9 cellular contexts compared by ENCODE assay signal in genomic region chr6:34671362-34671761, GRCh38. TPM values are rescaled to one million over a fixed set of nuclear protein-coding genes. Genes with fewer than 3 reads are reported as not detected.
DNase-seq lines count a peak whose midpoint lies in the region; ATAC-seq and TF ChIP-seq lines count a peak whose summit lies in the region.
"Had no signal": no experiment of that assay in that cellular context is flagged by ENCODE, and none has a peak within 500 bp of the region (broad histone marks: within the 10 kb centered on the region; RNA-seq: fewer than 3 reads in every experiment).

No MANE protein-coding gene starts in this region.

- H4K91ac ChIP-seq in IMR-90 (ENCODE audit: insufficient read depth, low read depth, low read length), result peak overlapping the region; percentile 13; the same call in 1 of the 2 replicates

- ATAC-seq in CD4-positive, alpha-beta T cell (ENCODE audit: poor library complexity), result no peak
- peak; percentile 46 for ATAC-seq in IMR-90 (ENCODE audit: low read depth)
- ATAC-seq in HG03196 (IDR thresholded peaks at IDR 0.05; ENCODE audit: unreplicated experiment), result no peak
- no peak for ATAC-seq in HG02610 (IDR thresholded peaks at IDR 0.05; ENCODE audit: unreplicated experiment)

- peak overlapping the region; percentile 96 for H3K27ac Mint-ChIP-seq in CD4-positive, alpha-beta T cell
- peak overlapping the region; percentile 74 for H3K27ac Mint-ChIP-seq in nephron progenitor cell

- H3K14ac ChIP-seq in IMR-90 (replicated peaks; ENCODE audit: low read depth, low read length), result peak overlapping the region; percentile 61; the same call in 1 of the 2 replicates

- H3K9ac ChIP-seq in IMR-90 (ENCODE audit: low read depth, low read length), result no peak overlapping the region

- in situ Hi-C loops in IMR-90 (cut with MboI; ENCODE audit: low sequenced_read_pairs), result no loop called here

- CTCF ChIA-PET in CD4-positive, alpha-beta T cell (lab: Charles Lee), result no interaction called here
- CTCF ChIA-PET in IMR-90 (lab: Yijun Ruan, JAX), result no interaction called here

- H2AK5ac ChIP-seq in IMR-90 (ENCODE audit: low read depth, low read length), result peak overlapping the region; percentile 62; the same call in 1 of the 2 replicates

- H3K9me1 ChIP-seq in IMR-90 (ENCODE audit: insufficient read depth, low read length), result peaks cover 7% of the 10 kb centered on the region

- H3K4me1 ChIP-seq in IMR-90 (ENCODE audit: control insufficient read depth, insufficient read depth, low read length), result peaks cover 20% of the 10 kb centered on the region

- H3K36me3 Mint-ChIP-seq in CD4-positive, alpha-beta T cell (ENCODE audit: low read depth), result no peaks in the 10 kb centered on the region
- H3K36me3 Mint-ChIP-seq in nephron progenitor cell (ENCODE audit: low read depth), result peaks cover 18% of the 10 kb centered on the region

- H3K9me3 Mint-ChIP-seq in CD4-positive, alpha-beta T cell, result no peaks in the 10 kb centered on the region
- H3K9me3 Mint-ChIP-seq in nephron progenitor cell, result peaks cover 3% of the 10 kb centered on the region

- no peak overlapping the region for H3K23ac ChIP-seq in IMR-90 (ENCODE audit: low read depth, low read length)

- peak overlapping the region in 1 of 2 experiments; percentile 62; a peak in 2 of 4 replicates for H4K8ac ChIP-seq in IMR-90 (ENCODE audit: low read depth in 2 of 2, low read length in 2 of 2)

- 0 out of 2 replicates have a peak overlapping the region, but pooled peaks have one; percentile 64 for H2BK20ac ChIP-seq in IMR-90 (ENCODE audit: low read depth, low read length)

- H3K4ac ChIP-seq in IMR-90 (ENCODE audit: low read depth, low read length), result peak overlapping the region; percentile 67; the same call in 1 of the 2 replicates

- H3K9me3 ChIP-seq in CD4-positive, alpha-beta T cell (ENCODE audit: control insufficient read depth, low read length), result no peaks in the 10 kb centered on the region
- no peaks in the 10 kb centered on the region for H3K9me3 ChIP-seq in IMR-90 (ENCODE audit: control insufficient read depth, insufficient read depth, low read length)

- H2BK5ac ChIP-seq in IMR-90 (ENCODE audit: low read depth, low read length, poor library complexity, severe bottlenecking), result peak overlapping the region; percentile 57

- peak overlapping the region; percentile 81 for H3K27ac ChIP-seq in CD4-positive, alpha-beta T cell (ENCODE audit: low read depth, low read length)
- H3K27ac ChIP-seq in IMR-90 (ENCODE audit: insufficient read depth, low read length), result peak overlapping the region; percentile 78; the same call in 1 of the 2 replicates

- TF ChIP-seq RAD21 in IMR-90 (IDR thresholded peaks at IDR 0.05; ENCODE audit: low read length), result no peak

- TF ChIP-seq CTCF in CD4-positive, alpha-beta T cell (IDR thresholded peaks at IDR 0.05), result no peak
- TF ChIP-seq CTCF in IMR-90 (conservative IDR thresholded peaks at IDR 0.05; ENCODE audit: low read depth, low read length) (no peak), cardiac fibroblast (IDR thresholded peaks at IDR 0.05; ENCODE audit: low read depth, low read length) (no peak), nephron progenitor cell (IDR thresholded peaks at IDR 0.05) (no peak)

- H3K4me1 Mint-ChIP-seq in CD4-positive, alpha-beta T cell (ENCODE audit: low read depth), result peaks cover 76% of the 10 kb centered on the region
- H3K4me1 Mint-ChIP-seq in nephron progenitor cell, result peaks cover 9% of the 10 kb centered on the region

- no peak overlapping the region for H2AFZ ChIP-seq in IMR-90 (replicated peaks; ENCODE audit: low read length, poor library complexity)

- H3K27me3 ChIP-seq in CD4-positive, alpha-beta T cell (ENCODE audit: control insufficient read depth, insufficient read depth, low read length), result no peaks in the 10 kb centered on the region
- no peaks in the 10 kb centered on the region for H3K27me3 ChIP-seq in IMR-90 (ENCODE audit: control insufficient read depth, insufficient read depth, low read length)

- H2BK15ac ChIP-seq in IMR-90 (ENCODE audit: low read depth, low read length), result no peak overlapping the region

- no CpG with 5 or more reads among the region's 1 CpG for WGBS in IMR-90 (ENCODE audit: extremely low coverage in 2 of 2, insufficient read length in 1 of 2), 2 experiments

- 0 out of 2 replicates have a peak overlapping the region, but pooled peaks have one; percentile 23 for H4K5ac ChIP-seq in IMR-90 (ENCODE audit: low read depth, low read length)

- peak overlapping the region; percentile 7; the same call in 1 of the 2 replicates for H3K56ac ChIP-seq in IMR-90 (ENCODE audit: extremely low read depth, insufficient read depth, low read length)

- H2AK9ac ChIP-seq in IMR-90 (replicated peaks; ENCODE audit: low read depth, low read length, poor library complexity), result no peak overlapping the region

- no peaks in the 10 kb centered on the region for H3K36me3 ChIP-seq in IMR-90 (ENCODE audit: control insufficient read depth, insufficient read depth, low read length)

- peak overlapping the region; percentile 26 for H3K4me2 ChIP-seq in IMR-90 (ENCODE audit: low read depth, low read length)

- H3K4me3 ChIP-seq in IMR-90 (ENCODE audit: insufficient read depth, low read depth, low read length), result no peak overlapping the region
- H3K4me3 ChIP-seq in cardiac fibroblast (replicated peaks in 1 of 2; ENCODE audit: low read depth in 2 of 2, low read length in 2 of 2), result no peak overlapping the region

- H3K4me3 Mint-ChIP-seq in CD4-positive, alpha-beta T cell, result peak overlapping the region; percentile 85
- H3K4me3 Mint-ChIP-seq in nephron progenitor cell, result no peak overlapping the region

- POLR2A ChIA-PET in CD4-positive, alpha-beta T cell (lab: Charles Lee), result interaction anchor here (1.1 to 5.3 kb wide), 4 partner anchors 15 to 216 kb away, joined by 6 to 69 read pairs (median 27); partner anchors contain the start of genes ILRUN, SNRPC and TAF11
- POLR2A ChIA-PET in IMR-90 (lab: Charles Lee; ENCODE audit: unreplicated experiment), result no interaction called here

- no peak for DNase-seq in CD4-positive, alpha-beta T cell
- peak; percentile 41 for DNase-seq in IMR-90
- peak; percentile 25 to 48 for DNase-seq in cardiac fibroblast (ENCODE audit: low read depth in 2 of 2)
- DNase-seq in nephron progenitor cell, result no peak
- DNase-seq in T1000 (lab: John Stamatoyannopoulos, UW), result no peak
- no peak for DNase-seq in DMS 273 treated with DMSO at 0.1 percent for 48 hours (lab: John Stamatoyannopoulos, UW)
- DNase-seq: NCI-H526 treated with DMSO at 0.1 percent for 48 hours had no signal

- H3K79me1 ChIP-seq in IMR-90 (ENCODE audit: low read depth in 1 of 2, low read length in 2 of 2), result peaks cover 33 to 70% of the 10 kb centered on the region in 2 experiments

- H2BK120ac ChIP-seq in IMR-90 (ENCODE audit: low read depth, low read length), result peak overlapping the region; percentile 54

- H4K20me1 ChIP-seq in IMR-90 (ENCODE audit: insufficient read depth, low read length), result peaks cover 15% of the 10 kb centered on the region

- peak overlapping the region; percentile 38; the same call in 1 of the 2 replicates for H3K18ac ChIP-seq in IMR-90 (ENCODE audit: low read depth, low read length)

- intact Hi-C loops in CD4-positive, alpha-beta T cell (cut with DNase I, micrococcal nuclease), result loop anchor here (1.0 to 5.0 kb wide), 2 partner anchors 15 to 86 kb away; partner anchors contain the start of gene SNRPC (in 1 of the 2)
- intact Hi-C loops in IMR-90 (cut with micrococcal nuclease), result no loop called here

- dilution Hi-C loops in IMR-90 (cut with HindIII; ENCODE audit: low sequenced_read_pairs, unreplicated experiment), result no loop called here

- no peak for TF ChIP-seq POLR2A in IMR-90 (IDR thresholded peaks at IDR 0.05; ENCODE audit: low read depth, low read length)

- BruUV-seq in IMR-90 (replicated peaks; lab: Mats Ljungman, UMichigan), result no TSS peak

- H3K27me3 Mint-ChIP-seq in CD4-positive, alpha-beta T cell, result no peaks in the 10 kb centered on the region
- H3K27me3 Mint-ChIP-seq in nephron progenitor cell (ENCODE audit: low read depth, poor library complexity), result no peaks in the 10 kb centered on the region

TF ChIP-seq in IMR-90, 13 proteins besides CTCF, POLR2A, EP300 and RAD21:
- TF ChIP-seq RFX5 (IDR thresholded peaks at IDR 0.05; ENCODE audit: low read depth, low read length) (no peak), CEBPB (IDR thresholded peaks at IDR 0.05; ENCODE audit: low read depth, low read length) (peak; percentile 82)

RNA-seq across cellular contexts. Expression of gene ILRUN, which starts 25.2 kb away (rescaled TPM):
- 10 to 100 TPM; 44.9 to 49.4 TPM for total RNA-seq in CD4-positive, alpha-beta T cell
- total RNA-seq in IMR-90 (2012; rRNA removed), result 29.9 and 32.2 TPM in 2 replicates
- polyA plus RNA-seq in IMR-90 (2012; rRNA removed), result 25.4 and 26.0 TPM in 2 replicates
- polyA plus RNA-seq in IMR-90 (2012; cell fraction: cytosol; rRNA removed), result 16.3 and 17.2 TPM in 2 replicates
- 9.8 and 15.3 TPM in 2 replicates for polyA plus RNA-seq in IMR-90 (2012; cell fraction: nucleus; rRNA removed; ENCODE audit: low replicate concordance)

Comparison
In these comparisons a context has a peak if more than half of its experiments do, and no peak if none do; other contexts are left out.
1. DNase-seq: peak in IMR-90 (single experiment) and cardiac fibroblast (2 of 2); none in CD4-positive, alpha-beta T cell (0 of 10), nephron progenitor cell (single experiment), T1000 (single experiment) and DMS 273 treated with DMSO at 0.1 percent for 48 hours (single experiment).